ENCODE assay signal across 20 cellular contexts in the genomic region with DNA sequence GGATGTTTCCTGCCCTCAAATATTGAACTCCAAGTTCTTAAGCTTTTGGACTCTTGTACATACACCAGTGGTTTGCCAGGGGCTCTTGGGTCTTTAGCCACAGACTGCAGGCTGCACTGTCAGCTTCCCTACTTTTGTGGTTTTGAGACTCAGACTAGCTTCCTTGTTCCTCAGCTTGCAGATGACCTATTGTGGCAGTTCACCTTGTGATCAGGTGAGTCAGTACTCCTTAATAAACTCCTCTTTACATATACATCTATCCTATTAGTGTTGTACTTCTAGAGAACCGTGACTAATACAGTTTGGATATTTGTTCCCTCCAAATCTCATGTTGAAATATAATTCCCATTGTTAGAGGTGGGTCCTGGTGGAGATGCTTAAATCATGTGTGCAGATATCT.
"Had no signal": no experiment of that assay in that cellular context is flagged by ENCODE, and none has a peak within 500 bp of the region (broad histone marks: within the 10 kb centered on the region; RNA-seq: fewer than 3 reads in every experiment).

No MANE protein-coding gene starts in this region.

- DNase-seq: activated CD4-positive, alpha-beta T cell treated with anti-CD3 and anti-CD28 coated beads for 4 hours; activated CD8-positive, alpha-beta memory T cell treated with anti-CD3 and anti-CD28 coated beads, Interleukin-2, amount 50 U/mL, for 48 hours; activated CD8-positive, alpha-beta T cell treated with anti-CD3 and anti-CD28 coated beads, Interleukin-2, amount 10 ng/mL, durations not matched to agents 7 days and 5 days; activated T-cell treated with anti-CD3 and anti-CD28 coated beads, Interleukin-2, amount 50 U/mL, for 1 hour; aorta; KG1; NCI-H1092 treated with DMSO at 0.1 percent for 48 hours; NCI-H1417 treated with DMSO at 0.1 percent for 48 hours; NCI-H1694; NCI-H2029; NCI-H2107; NCI-H2171 treated with DMSO at 0.1 percent for 48 hours; NCI-H226; NCI-H526 treated with DMSO at 0.1 percent for 48 hours; NCI-H82; Peyer's patch; Right ventricle myocardium superior; SK-N-SH; T-helper 17 cell; T-helper 9 cell had no signal
